Comparison of ENCODE assay signal across 9 cellular contexts in the genomic region with DNA sequence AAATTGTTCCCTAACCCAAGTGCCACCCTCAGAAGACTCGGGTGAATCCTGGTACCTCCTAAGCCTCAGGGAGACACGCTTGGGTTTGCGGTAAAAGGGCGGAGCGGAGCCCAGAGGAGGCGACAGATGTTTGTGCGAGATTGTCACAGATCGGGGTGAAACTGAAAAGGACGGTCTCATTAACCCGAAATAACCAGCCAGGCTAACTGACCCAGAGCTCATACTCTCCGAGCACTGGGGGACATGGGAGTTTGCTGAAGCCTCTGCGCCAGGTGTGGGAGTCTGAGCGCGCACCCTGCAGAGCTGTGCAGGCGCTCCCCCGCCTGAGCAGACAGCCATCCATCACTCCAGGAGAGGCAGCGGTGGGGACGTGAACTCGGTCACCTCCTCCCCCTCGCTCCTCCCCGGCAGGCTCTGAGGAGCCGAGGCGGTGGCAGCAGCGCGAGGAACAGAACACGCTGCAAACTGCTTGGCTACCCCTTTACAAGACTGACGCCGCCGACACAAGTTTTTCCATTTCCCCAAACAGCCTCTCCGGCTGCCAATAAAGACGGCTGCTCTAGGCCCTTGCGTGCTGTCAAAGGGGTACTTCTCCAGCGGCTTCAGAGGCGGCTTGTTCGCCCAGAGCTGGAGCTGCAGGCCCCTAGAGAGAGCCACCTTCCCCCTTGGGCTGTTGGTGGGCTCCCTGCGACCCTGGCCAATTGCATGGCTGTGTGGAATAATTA. TPM values are rescaled to one million over a fixed set of nuclear protein-coding genes. Genes with fewer than 3 reads are reported as not detected.
DNase-seq lines count a peak whose midpoint lies in the region; ATAC-seq and TF ChIP-seq lines count a peak whose summit lies in the region.
"Had no signal": no experiment of that assay in that cellular context is flagged by ENCODE, and none has a peak within 500 bp of the region (broad histone marks: within the 10 kb centered on the region; RNA-seq: fewer than 3 reads in every experiment).

No MANE protein-coding gene starts in this region.

- in situ Hi-C loops in transverse colon (cut with MboI; ENCODE audit: low pct_ligation_motif_present in 1 of 4, low pct_unique_long_range_greater_than_20kb in 1 of 4, low sequenced_read_pairs in 3 of 4) = loop anchor here in 1 of 4 donors (25.0 kb wide), 2 partner anchors 204 to 754 kb away; no protein-coding TSS in a partner anchor

- H3K4me3 Mint-ChIP-seq in chondrocyte (ENCODE audit: unreplicated experiment) = no peak overlapping the region

- H3K9me3 ChIP-seq in transverse colon (no peaks in the 10 kb centered on the region), ovary (peaks cover 0 to 3% of the 10 kb centered on the region in 2 donors)

- H3K36me3 ChIP-seq in transverse colon (no peaks in the 10 kb centered on the region), ovary (no peaks in the 10 kb centered on the region)

- TF ChIP-seq CTCF in transverse colon (IDR thresholded peaks at IDR 0.05) (no peak), chondrocyte (IDR thresholded peaks at IDR 0.05) (no peak), ovary (IDR thresholded peaks at IDR 0.05) (no peak)

- peaks cover 16% of the 10 kb centered on the region for H3K27me3 Mint-ChIP-seq in chondrocyte (ENCODE audit: low read depth)

- H3K4me3 ChIP-seq in transverse colon (no peak overlapping the region), ovary (no peak overlapping the region)

- no peaks in the 10 kb centered on the region for H3K4me1 Mint-ChIP-seq in chondrocyte (ENCODE audit: low read depth)

- H3K4me1 ChIP-seq in transverse colon (peaks cover 8 to 19% (median 12%) of the 10 kb centered on the region in 4 donors), ovary (ENCODE audit: insufficient read depth) (no peaks in the 10 kb centered on the region)

- DNase-seq in DMS 273 treated with DMSO at 0.1 percent for 48 hours (lab: John Stamatoyannopoulos, UW) (peak; percentile 98), UCSD-AML1 (lab: John Stamatoyannopoulos, UW; ENCODE audit: unreplicated experiment) (peak; percentile 26), transverse colon (peak; percentile 20), SHP77 treated with DMSO at 0.1 percent for 48 hours (lab: John Stamatoyannopoulos, UW) (no peak), chondrocyte (ENCODE audit: low spot score) (no peak), ovary (no peak)

- H3K27ac ChIP-seq in transverse colon = no peak overlapping the region
- no peak overlapping the region for H3K27ac ChIP-seq in ovary

- H3K9me3 Mint-ChIP-seq in chondrocyte (ENCODE audit: low read depth) = peaks cover 5% of the 10 kb centered on the region

- intact Hi-C loops in transverse colon (cut with DNase I; ENCODE audit: low total_unique reads) (loop anchor here (5.0 kb wide), 1 partner anchor 749 kb away; no protein-coding TSS in a partner anchor), ovary (cut with DNase I) (no loop called here)

- ATAC-seq in GM19395 (IDR thresholded peaks at IDR 0.05; ENCODE audit: unreplicated experiment) (peak; percentile 91), HG03378 (IDR thresholded peaks at IDR 0.05; ENCODE audit: unreplicated experiment) (peak; percentile 58)
- ATAC-seq: HCT116 had no signal

- H3K27me3 ChIP-seq in transverse colon = peaks cover 76% of the 10 kb centered on the region
- no peaks in the 10 kb centered on the region for H3K27me3 ChIP-seq in ovary

- H3K27ac Mint-ChIP-seq in chondrocyte (ENCODE audit: unreplicated experiment) = no peak overlapping the region

- H3K36me3 Mint-ChIP-seq in chondrocyte (ENCODE audit: low read depth) = no peaks in the 10 kb centered on the region

- TF ChIP-seq EP300 in transverse colon (IDR thresholded peaks at IDR 0.05; ENCODE audit: low read depth) (no peak), ovary (IDR thresholded peaks at IDR 0.05) (no peak)

- no peak for TF ChIP-seq POLR2A in transverse colon (IDR thresholded peaks at IDR 0.05)
- TF ChIP-seq POLR2A in ovary (IDR thresholded peaks at IDR 0.05) = no peak

- WGBS in transverse colon (ENCODE audit: low coverage in 1 of 2), 2 donors = 30 to 32% methylated on average over 2 to 32 of the region's 36 CpGs
- 12 to 17% (median 15%) methylated on average over 35 to 36 of the region's 36 CpGs for WGBS in ovary, 3 donors

RNA-seq across cellular contexts. Expression of gene RRAGC, which starts 43.5 kb away (rescaled TPM):
- 10 to 100 TPM in 3 of 4 donors, 1 to 10 TPM in 1; 10.0 to 25.0 (median 21.9) TPM for total RNA-seq in transverse colon
- 51.7 to 71.7 TPM (median 71.2 TPM) in 3 replicates for total RNA-seq in chondrocyte
- 10 to 100 TPM; 11.4 to 30.2 (median 24.2) TPM for total RNA-seq in ovary
- polyA plus RNA-seq in ovary = 10 to 100 TPM; 19.4 to 37.5 TPM

RNA-seq across cellular contexts. Expression of gene MYCBP, which starts 57.1 kb away (rescaled TPM):
- total RNA-seq in transverse colon = 10 to 100 TPM in 2 of 4 donors, 1 to 10 TPM in 2; 2.2 to 24.3 (median 16.2) TPM
- 6.1 to 13.7 TPM (median 6.1 TPM) in 3 replicates for total RNA-seq in chondrocyte
- 10 to 100 TPM in 6 of 7 donors, 1 to 10 TPM in 1; 8.8 to 15.2 (median 12.2) TPM for total RNA-seq in ovary
- polyA plus RNA-seq in ovary = 10 to 100 TPM in 1 of 2 donors, 1 to 10 TPM in 1; 6.2 to 15.3 TPM

Comparison
In these comparisons a context has a peak if more than half of its experiments do, and no peak if none do; other contexts are left out.
1. DNase-seq: peak in DMS 273 treated with DMSO at 0.1 percent for 48 hours (single experiment), UCSD-AML1 (single experiment) and transverse colon (single experiment); none in SHP77 treated with DMSO at 0.1 percent for 48 hours (single experiment), chondrocyte (single experiment) and ovary (0 of 5).